25 cellular contexts compared by ENCODE assay signal in genomic region chr2:8983571-8983970, GRCh38. TPM values are rescaled to one million over a fixed set of nuclear protein-coding genes. Genes with fewer than 3 reads are reported as not detected.
DNase-seq lines count a peak whose midpoint lies in the region; ATAC-seq, FAIRE-seq and TF ChIP-seq lines count a peak whose summit lies in the region.
"Had no signal": no experiment of that assay in that cellular context is flagged by ENCODE, and none has a peak within 500 bp of the region (broad histone marks: within the 10 kb centered on the region; RNA-seq: fewer than 3 reads in every experiment).

No MANE protein-coding gene starts in this region.

- peaks cover 56% of the 10 kb centered on the region for H3K4me1 Mint-ChIP-seq in osteocyte (ENCODE audit: unreplicated experiment)

- 94 to 100% (median 96%) methylated on average over 1 of the region's 1 CpG for WGBS in heart left ventricle, 4 donors

- no peaks in the 10 kb centered on the region for H3K9me3 Mint-ChIP-seq in osteocyte (ENCODE audit: unreplicated experiment)
- H3K9me3 Mint-ChIP-seq: CD14-positive monocyte; stimulated activated naive B cell treated with anti-CD40 and anti-IgM and Interleukin-4, amounts not matched to agents 10 μg/mL and 1 μg/mL and 100 μg/mL, for 72 hours had no signal

- H2AFZ ChIP-seq in endothelial cell of umbilical vein (ENCODE audit: low read depth, low read length), result peak overlapping the region; percentile 7

- no peak for TF ChIP-seq CTCF in endothelial cell of umbilical vein (IDR thresholded peaks at IDR 0.05; ENCODE audit: extremely low read depth in 1 of 2, insufficient read depth in 1 of 2, low read depth in 1 of 2, low read length in 2 of 2)
- no peak for TF ChIP-seq CTCF in osteocyte (IDR thresholded peaks at IDR 0.05)
- TF ChIP-seq CTCF in heart left ventricle (IDR thresholded peaks at IDR 0.05), result no peak

- CTCF ChIA-PET in endothelial cell of umbilical vein (lab: Charles Lee), result interaction anchor here (1.1 to 1.7 kb wide), 3 partner anchors 14 to 26 kb away, joined by 3 to 8 read pairs (median 4); partner anchors contain the start of gene MBOAT2

- peak; percentile 53 for FAIRE-seq in TTC549 (lab: Jason Lieb, UNC)
- FAIRE-seq in endothelial cell of umbilical vein (lab: Jason Lieb, UNC), result peak; percentile 85
- FAIRE-seq: HepG2 had no signal

- no peaks in the 10 kb centered on the region for H3K27me3 Mint-ChIP-seq in osteocyte (ENCODE audit: unreplicated experiment)
- H3K27me3 Mint-ChIP-seq: stimulated activated naive B cell treated with anti-CD40 and anti-IgM and Interleukin-4, amounts not matched to agents 10 μg/mL and 1 μg/mL and 100 μg/mL, for 72 hours had no signal

- no peaks in the 10 kb centered on the region for H3K9me3 ChIP-seq in endothelial cell of umbilical vein (replicated peaks; ENCODE audit: control insufficient read depth, insufficient read depth, low read length)
- H3K9me3 ChIP-seq in heart left ventricle, result peaks cover 0 to 9% (median 0%) of the 10 kb centered on the region in 12 donors
- H3K9me3 ChIP-seq: psoas muscle, sigmoid colon had no signal

- H3K27ac ChIP-seq in endothelial cell of umbilical vein (ENCODE audit: insufficient read depth, low read depth, low read length) (peak overlapping the region; percentile 64), heart left ventricle (no peak overlapping the region)
- H3K27ac ChIP-seq: psoas muscle, sigmoid colon had no signal

- intact Hi-C loops in endothelial cell of umbilical vein (cut with micrococcal nuclease), result no loop called here
- intact Hi-C loops in heart left ventricle (cut with DNase I), result no loop called here

- H3K4me3 ChIP-seq in endothelial cell of umbilical vein (replicated peaks in 1 of 3; ENCODE audit: insufficient read depth in 1 of 3, low read depth in 1 of 3, low read length in 3 of 3) (no peak overlapping the region), heart left ventricle (no peak overlapping the region)
- H3K4me3 ChIP-seq: psoas muscle, sigmoid colon had no signal

- no TSS peak for BruUV-seq in endothelial cell of umbilical vein (replicated peaks; lab: Mats Ljungman, UMichigan)

- POLR2A ChIA-PET in endothelial cell of umbilical vein (lab: Charles Lee), result no interaction called here

- peaks cover 2% of the 10 kb centered on the region for H3K36me3 Mint-ChIP-seq in osteocyte (ENCODE audit: unreplicated experiment)
- H3K36me3 Mint-ChIP-seq: stimulated activated naive B cell treated with anti-CD40 and anti-IgM and Interleukin-4, amounts not matched to agents 10 μg/mL and 1 μg/mL and 100 μg/mL, for 72 hours had no signal

- dilution Hi-C loops in endothelial cell of umbilical vein (cut with MboI; ENCODE audit: extremely low pct_ligation_motif_present, low sequenced_read_pairs), result no loop called here

- H3K36me3 ChIP-seq in endothelial cell of umbilical vein (ENCODE audit: control insufficient read depth in 2 of 2, extremely low read depth in 1 of 2, insufficient read depth in 2 of 2, low read length in 2 of 2), result no peaks in the 10 kb centered on the region
- no peaks in the 10 kb centered on the region for H3K36me3 ChIP-seq in heart left ventricle
- H3K36me3 ChIP-seq: sigmoid colon had no signal

- H3K4me1 ChIP-seq in endothelial cell of umbilical vein (ENCODE audit: control insufficient read depth, extremely low read depth, insufficient read depth, low read length), result peaks cover 16% of the 10 kb centered on the region
- peaks cover 0 to 9% (median 0%) of the 10 kb centered on the region in 12 donors for H3K4me1 ChIP-seq in heart left ventricle
- H3K4me1 ChIP-seq: psoas muscle had no signal

- no peak overlapping the region for H3K9ac ChIP-seq in endothelial cell of umbilical vein (replicated peaks; ENCODE audit: extremely low read depth, insufficient read depth, low read length)

- H3K27ac Mint-ChIP-seq in osteocyte (ENCODE audit: unreplicated experiment), result peak overlapping the region; percentile 83
- H3K27ac Mint-ChIP-seq: stimulated activated naive B cell treated with anti-CD40 and anti-IgM and Interleukin-4, amounts not matched to agents 10 μg/mL and 1 μg/mL and 100 μg/mL, for 72 hours; T-helper 17 cell had no signal

- no peak overlapping the region for H3K4me3 Mint-ChIP-seq in osteocyte (ENCODE audit: unreplicated experiment)
- H3K4me3 Mint-ChIP-seq: T-helper 17 cell had no signal

- DNase-seq in HCEC 1CT (peak; percentile 34), endothelial cell of umbilical vein (ENCODE audit: low read depth, low spot score) (peak; percentile 21), osteocyte (ENCODE audit: extremely low spot score, unreplicated experiment) (no peak), heart left ventricle (no peak), NCI-H2107 treated with DMSO at 0.1 percent for 48 hours (lab: John Stamatoyannopoulos, UW; ENCODE audit: unreplicated experiment) (no peak)
- DNase-seq in activated T-cell treated with anti-CD3 and anti-CD28 coated beads, Interleukin-2, amount 50 U/mL, for 48 hours, result no peak
- DNase-seq: activated CD4-positive, alpha-beta T cell treated with anti-CD3 and anti-CD28 coated beads for 4 hours; activated T-cell treated with anti-CD3 and anti-CD28 coated beads, Interleukin-2, amount 50 U/mL, for 1 hour; Calu3; DMS79 treated with DMSO at 0.1 percent for 48 hours; effector CD4-positive, alpha-beta T cell; foreskin melanocyte; left cardiac atrium; mammary epithelial cell; NCI-H146; NCI-H2171; NCI-H510A treated with DMSO at 0.1 percent for 48 hours; psoas muscle; sigmoid colon; T-helper 17 cell had no signal

- H4K20me1 ChIP-seq in endothelial cell of umbilical vein (replicated peaks; ENCODE audit: control insufficient read depth, extremely low read depth, insufficient read depth, low read length), result no peaks in the 10 kb centered on the region

- H3K9me1 ChIP-seq in endothelial cell of umbilical vein (replicated peaks; ENCODE audit: control insufficient read depth, extremely low read depth, insufficient read depth, low read length), result no peaks in the 10 kb centered on the region

- H3K4me2 ChIP-seq in endothelial cell of umbilical vein (ENCODE audit: insufficient read depth, low read length), result no peak overlapping the region

- H3K79me2 ChIP-seq in endothelial cell of umbilical vein (ENCODE audit: control insufficient read depth, insufficient read depth, low read length), result no peaks in the 10 kb centered on the region

- H3K27me3 ChIP-seq in endothelial cell of umbilical vein (ENCODE audit: control insufficient read depth in 2 of 2, insufficient read depth in 2 of 2, low read length in 2 of 2), result no peaks in the 10 kb centered on the region
- no peaks in the 10 kb centered on the region for H3K27me3 ChIP-seq in heart left ventricle
- H3K27me3 ChIP-seq: sigmoid colon had no signal

- ATAC-seq in heart left ventricle (no peak), HG02588 (IDR thresholded peaks at IDR 0.05; ENCODE audit: unreplicated experiment) (no peak)
- ATAC-seq: HepG2, left cardiac atrium, psoas muscle, T-helper 17 cell had no signal

- TF ChIP-seq POLR2A in endothelial cell of umbilical vein (IDR thresholded peaks at IDR 0.05; ENCODE audit: low read depth, low read length), result no peak
- TF ChIP-seq POLR2A in heart left ventricle (IDR thresholded peaks at IDR 0.05), result no peak

TF ChIP-seq in endothelial cell of umbilical vein, 7 proteins besides CTCF, POLR2A, EP300 and RAD21:
- TF ChIP-seq JUN (IDR thresholded peaks at IDR 0.05; ENCODE audit: borderline replicate concordance, insufficient read depth, insufficient read length, low read depth) (no peak), MYC (IDR thresholded peaks at IDR 0.05; ENCODE audit: low read depth, low read length) (no peak), FOS (IDR thresholded peaks at IDR 0.05; ENCODE audit: borderline replicate concordance, insufficient read depth, low read length) (peak; percentile 38), GATA2 (IDR thresholded peaks at IDR 0.05; ENCODE audit: insufficient read depth, insufficient read length, low read depth, low read length) (no peak), MAX (IDR thresholded peaks at IDR 0.05; ENCODE audit: insufficient read depth, insufficient read length) (no peak)
TF ChIP-seq in endothelial cell of umbilical vein: peak in this region for 1.

RNA-seq across cellular contexts. Expression of gene MBOAT2, which starts 19.9 kb away (rescaled TPM):
- total RNA-seq in endothelial cell of umbilical vein (17.9 and 22.1 TPM in 2 replicates), osteocyte (94.7 and 101 TPM in 2 replicates), heart left ventricle (10 to 100 TPM; 12.9 to 34.9 (median 17.3) TPM)
- polyA plus RNA-seq in endothelial cell of umbilical vein (8.9 and 10.9 TPM in 2 replicates), heart left ventricle (10 to 100 TPM in 1 of 2 donors, 1 to 10 TPM in 1; 4.5 to 16.1 TPM)
- polyA plus RNA-seq in endothelial cell of umbilical vein (2011; cell fraction: cytosol; rRNA removed), result 6.1 and 7.7 TPM in 2 replicates
- 54.3 and 59.3 TPM in 2 replicates for polyA plus RNA-seq in endothelial cell of umbilical vein (2011; cell fraction: nucleus; rRNA removed)
- 17.5 and 18.1 TPM in 2 replicates for polyA plus RNA-seq in endothelial cell of umbilical vein (2012)
- polyA minus RNA-seq in endothelial cell of umbilical vein, result 21.0 and 23.5 TPM in 2 replicates
- polyA minus RNA-seq in endothelial cell of umbilical vein (2011; cell fraction: cytosol; rRNA and poly(A)+ RNA removed), result 3.6 TPM
- 23.5 and 31.4 TPM in 2 replicates for polyA minus RNA-seq in endothelial cell of umbilical vein (2011; cell fraction: nucleus; rRNA and poly(A)+ RNA removed)

Comparison
In these comparisons a context has a peak if more than half of its experiments do, and no peak if none do; other contexts are left out.
1. DNase-seq: peak in HCEC 1CT (single experiment) and endothelial cell of umbilical vein (single experiment); none in osteocyte (single experiment), activated T-cell treated with anti-CD3 and anti-CD28 coated beads, Interleukin-2, amount 50 U/mL, for 48 hours (0 of 2), heart left ventricle (0 of 5) and NCI-H2107 treated with DMSO at 0.1 percent for 48 hours (single experiment).